ENCODE assay signal across 30 cellular contexts in the genomic region with DNA sequence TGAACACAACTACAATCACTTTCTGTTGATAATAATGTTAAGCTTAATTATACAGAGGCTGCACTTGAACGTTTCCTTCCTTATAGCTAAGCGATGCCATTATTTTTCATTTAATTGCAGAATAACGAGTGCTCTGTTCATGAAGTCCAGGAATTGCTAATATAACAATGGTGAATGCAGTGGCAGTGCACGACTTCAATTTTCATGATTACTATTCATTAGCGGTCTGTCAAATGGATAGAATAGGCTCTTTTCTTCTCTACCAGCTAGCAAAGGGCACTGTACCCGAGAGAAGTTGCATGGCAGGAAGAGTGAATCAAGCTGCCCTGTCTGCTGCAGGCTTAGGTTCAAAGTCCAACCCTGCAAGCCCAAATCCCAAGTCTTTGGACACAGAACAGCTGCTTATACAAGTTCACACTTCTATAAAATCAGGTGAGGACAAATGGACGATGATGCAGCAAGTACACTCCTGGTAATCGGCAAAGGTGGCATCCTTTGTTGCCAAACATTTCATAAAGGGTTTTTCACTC.
DNase-seq lines count a peak whose midpoint lies in the region; ATAC-seq and TF ChIP-seq lines count a peak whose summit lies in the region.
"Had no signal": no experiment of that assay in that cellular context is flagged by ENCODE, and none has a peak within 500 bp of the region (broad histone marks: within the 10 kb centered on the region; RNA-seq: fewer than 3 reads in every experiment).

No MANE protein-coding gene starts in this region.

- TF ChIP-seq EP300 in gastroesophageal sphincter (IDR thresholded peaks at IDR 0.05): no peak

- H3K4me3 ChIP-seq in gastroesophageal sphincter (no peak overlapping the region), rectal smooth muscle tissue (ENCODE audit: low read length) (no peak overlapping the region), mammary epithelial cell (replicated peaks in 1 of 3; ENCODE audit: insufficient read depth in 1 of 3, low read depth in 2 of 3, low read length in 3 of 3) (no peak overlapping the region)
- H3K4me3 ChIP-seq: ascending aorta, thoracic aorta, uterus had no signal

- no peak overlapping the region for H2AFZ ChIP-seq in mammary epithelial cell (ENCODE audit: low read depth, low read length)

- H3K4me1 ChIP-seq in gastroesophageal sphincter: peaks cover 10 to 80% (median 12%) of the 10 kb centered on the region in 3 donors
- peaks cover 21% of the 10 kb centered on the region for H3K4me1 ChIP-seq in rectal smooth muscle tissue (ENCODE audit: control insufficient read depth, insufficient read depth, low read length)
- H3K4me1 ChIP-seq in mammary epithelial cell (ENCODE audit: insufficient read depth, low read length): peaks cover 21% of the 10 kb centered on the region

- TF ChIP-seq POLR2A in gastroesophageal sphincter (IDR thresholded peaks at IDR 0.05): no peak

- H3K79me2 ChIP-seq in mammary epithelial cell (ENCODE audit: insufficient read depth, low read length): no peaks in the 10 kb centered on the region

- intact Hi-C loops in mammary epithelial cell (cut with micrococcal nuclease): no loop called here

- H3K4me2 ChIP-seq in mammary epithelial cell (ENCODE audit: insufficient read depth, low read depth, low read length): no peak overlapping the region
- H3K4me2 ChIP-seq: KMS-11 had no signal

- dilution Hi-C loops in mammary epithelial cell (cut with HindIII; ENCODE audit: low sequenced_read_pairs): loop anchor here (5.0 kb wide), 1 partner anchor 78 kb away; no protein-coding TSS in a partner anchor

- TF ChIP-seq CTCF in gastroesophageal sphincter (IDR thresholded peaks at IDR 0.05) (no peak), mammary epithelial cell (conservative IDR thresholded peaks at IDR 0.05 in 1 of 2, IDR thresholded peaks at IDR 0.05 in 1 of 2; ENCODE audit: extremely low read depth in 1 of 2, insufficient read depth in 1 of 2, low read depth in 1 of 2, low read length in 2 of 2) (no peak)

- 59 to 77% methylated on average over 7 to 8 of the region's 8 CpGs for WGBS in gastroesophageal sphincter (ENCODE audit: low coverage in 1 of 2), 2 donors
- 88% methylated on average over 8 of the region's 8 CpGs for WGBS in mammary epithelial cell (ENCODE audit: low coverage, missing lambda C conversion rate)

- H3K9ac ChIP-seq in rectal smooth muscle tissue (ENCODE audit: low read length) (no peak overlapping the region), mammary epithelial cell (ENCODE audit: insufficient read depth, low read length) (no peak overlapping the region)
- H3K9ac ChIP-seq: KMS-11 had no signal

- H3K27ac ChIP-seq in gastroesophageal sphincter (peak overlapping the region in 3 of 4 donors; percentile 26 to 78 (median 76)), rectal smooth muscle tissue (ENCODE audit: low read depth, low read length) (peak overlapping the region; percentile 18), mammary epithelial cell (ENCODE audit: insufficient read depth, low read depth, low read length) (no peak overlapping the region)
- H3K27ac ChIP-seq: foreskin keratinocyte, HL-60, KMS-11 had no signal

- no peaks in the 10 kb centered on the region for H3K27me3 ChIP-seq in gastroesophageal sphincter
- no peaks in the 10 kb centered on the region for H3K27me3 ChIP-seq in rectal smooth muscle tissue (ENCODE audit: control insufficient read depth, insufficient read depth, low read length)
- H3K27me3 ChIP-seq in mammary epithelial cell (ENCODE audit: insufficient read depth, low read length): no peaks in the 10 kb centered on the region
- H3K27me3 ChIP-seq: ascending aorta, foreskin keratinocyte, uterus had no signal

- H3K36me3 ChIP-seq in gastroesophageal sphincter (no peaks in the 10 kb centered on the region), rectal smooth muscle tissue (ENCODE audit: control insufficient read depth, insufficient read depth, low read length) (no peaks in the 10 kb centered on the region), mammary epithelial cell (ENCODE audit: insufficient read depth, low read length) (no peaks in the 10 kb centered on the region)
- H3K36me3 ChIP-seq: ascending aorta, thoracic aorta, uterus had no signal

- H4K20me1 ChIP-seq in mammary epithelial cell (ENCODE audit: insufficient read depth, low read length): no peaks in the 10 kb centered on the region

- no peaks in the 10 kb centered on the region for H3K9me3 ChIP-seq in gastroesophageal sphincter
- H3K9me3 ChIP-seq in mammary epithelial cell (replicated peaks; ENCODE audit: insufficient read depth, low read length): no peaks in the 10 kb centered on the region
- H3K9me3 ChIP-seq: ascending aorta, thoracic aorta, uterus had no signal

- BruUV-seq in mammary epithelial cell (replicated peaks; lab: Mats Ljungman, UMichigan): no TSS peak

- CTCF ChIA-PET in mammary epithelial cell (lab: Charles Lee; ENCODE audit: low non-redundant PET): no interaction called here

- ATAC-seq in gastroesophageal sphincter: no peak
- no peak for ATAC-seq in GM21786 (IDR thresholded peaks at IDR 0.05; ENCODE audit: unreplicated experiment)
- ATAC-seq: activated T-cell treated with anti-CD3 and anti-CD28 coated beads, Interleukin-2, amount 50 U/mL, for 4 hours; esophagus mucosa; foreskin keratinocyte; stimulated activated naive CD8-positive, alpha-beta T cell treated with anti-CD3 and anti-CD28 coated beads, Interleukin-15, Interleukin-2, amounts not matched to agents 100 U/mL and 50 U/mL, for 24 hours had no signal

- DNase-seq in NCI-H1417 (lab: John Stamatoyannopoulos, UW) (peak in 2 of 3 experiments; percentile 19 to 61), NCI-H1417 treated with DMSO at 0.1 percent for 48 hours (lab: John Stamatoyannopoulos, UW) (no peak), SK-MEL-5 (ENCODE audit: low read depth, low spot score) (peak; percentile 29), mammary epithelial cell (no peak), mesenteric fat pad (ENCODE audit: low spot score) (no peak)
- DNase-seq: 8988T; activated gamma-delta T cell; activated naive CD8-positive, alpha-beta T cell treated with anti-CD3 and anti-CD28 coated beads, Interleukin-2, amount 10 ng/mL, durations not matched to agents 7 days and 5 days; activated T-cell treated with anti-CD3 and anti-CD28 coated beads, Interleukin-2, amount 50 U/mL, for 4 hours; Calu3; endodermal cell; foreskin keratinocyte; kidney; NCI-H1436 treated with DMSO at 0.1 percent for 48 hours; NCI-H510A treated with DMSO at 0.1 percent for 48 hours; nephron progenitor cell; NK-92 treated with Interleukin-12 subunit alpha and Interleukin-12 subunit beta, amount 100 ng/mL, for 24 hours; retina; stimulated activated CD4-positive, alpha-beta T cell treated with anti-CD3 and anti-CD28 coated beads, Interleukin-1b, Interleukin-23, amount 100 ng/mL, for 48 hours; stimulated activated naive CD8-positive, alpha-beta T cell treated with anti-CD3 and anti-CD28 coated beads, Interleukin-15, Interleukin-2, amounts not matched to agents 100 U/mL and 50 U/mL, for 24 hours; T-helper 2 cell; uterus had no signal

- in situ Hi-C loops in SK-MEL-5 (cut with HindIII; ENCODE audit: low pct_unique_long_range_greater_than_20kb, low sequenced_read_pairs): no loop called here
- in situ Hi-C loops in mammary epithelial cell (cut with MboI; ENCODE audit: low sequenced_read_pairs in 2 of 2): no loop called here

Comparison
In these comparisons a context has a peak if more than half of its experiments do, and no peak if none do; other contexts are left out.
1. DNase-seq: peak in NCI-H1417 (2 of 3) and SK-MEL-5 (single experiment); none in NCI-H1417 treated with DMSO at 0.1 percent for 48 hours (single experiment), mammary epithelial cell (single experiment) and mesenteric fat pad (single experiment).